8 cellular contexts compared by ENCODE assay signal in genomic region chr1:148120395-148120794, GRCh38. TPM values are rescaled to one million over a fixed set of nuclear protein-coding genes. Genes with fewer than 3 reads are reported as not detected.
DNase-seq lines count a peak whose midpoint lies in the region; ATAC-seq and TF ChIP-seq lines count a peak whose summit lies in the region.
"Not testable (repeated sequence)": the region's sequence is repeated elsewhere in the genome, so short reads cannot be mapped to it uniquely, and the experiment has no call there.

No MANE protein-coding gene starts in this region.

- not testable (repeated sequence) for H3F3A ChIP-seq in smooth muscle cell (ENCODE audit: low read depth)

- ATAC-seq in RWPE2 (ENCODE audit: low read depth); lower lobe of right lung: not testable (repeated sequence)

- not testable (repeated sequence) for BruUV-seq in Calu3 (replicated peaks; lab: Mats Ljungman, UMichigan)

- not testable (repeated sequence) for H3K27ac ChIP-seq in RWPE2 (ENCODE audit: poor library complexity, severe bottlenecking); brain microvascular endothelial cell; lower lobe of right lung; smooth muscle cell (ENCODE audit: low read depth)

- TF ChIP-seq POLR2A in NB4 (IDR thresholded peaks at IDR 0.05; ENCODE audit: extremely low read depth, insufficient read length): not testable (repeated sequence)

- H3K4me2 ChIP-seq in smooth muscle cell: not testable (repeated sequence)

- not testable (repeated sequence) for H3K4me1 Mint-ChIP-seq in Calu3 (ENCODE audit: low read depth, unreplicated experiment)

- in situ Hi-C loops in brain microvascular endothelial cell (cut with HindIII; ENCODE audit: low pct_ligation_motif_present, low sequenced_read_pairs): not testable (repeated sequence)

- not testable (repeated sequence) for H3K36me3 Mint-ChIP-seq in Calu3 (ENCODE audit: insufficient read depth, unreplicated experiment)

- not testable (repeated sequence) for H3K9me3 ChIP-seq in RWPE2 (ENCODE audit: severe bottlenecking); lower lobe of right lung; smooth muscle cell (replicated peaks; ENCODE audit: low read depth)

- not testable (repeated sequence) for H3K9me3 Mint-ChIP-seq in Calu3 (ENCODE audit: low read depth, unreplicated experiment)

- not testable (repeated sequence) for H3K9ac ChIP-seq in smooth muscle cell (ENCODE audit: low read depth)

- H3K27me3 Mint-ChIP-seq in Calu3 (ENCODE audit: unreplicated experiment): not testable (repeated sequence)

- intact Hi-C loops in Calu3 (cut with micrococcal nuclease; ENCODE audit: unreplicated experiment); lower lobe of right lung (cut with DNase I): not testable (repeated sequence)

- not testable (repeated sequence) for H4K20me1 ChIP-seq in smooth muscle cell (ENCODE audit: low read depth)

- H2AFZ ChIP-seq in smooth muscle cell (ENCODE audit: low read depth): not testable (repeated sequence)

- not testable (repeated sequence) for H3K36me3 ChIP-seq in RWPE2 (ENCODE audit: low read depth); brain microvascular endothelial cell (replicated peaks); smooth muscle cell (ENCODE audit: low read depth)
- H3K36me3 ChIP-seq in lower lobe of right lung: peaks cover 12% of the 10 kb centered on the region

- not testable (repeated sequence) for H3K27ac Mint-ChIP-seq in Calu3 (ENCODE audit: unreplicated experiment)

- DNase-seq in Calu3: peak; percentile 22
- peak; percentile 11 for DNase-seq in NB4 (ENCODE audit: low read depth)
- DNase-seq in RWPE2 (ENCODE audit: low spot score); lower lobe of right lung; smooth muscle cell (lab: John Stamatoyannopoulos, UW; ENCODE audit: unreplicated experiment): not testable (repeated sequence)
- DNase-seq in brain microvascular endothelial cell: peak; percentile 4
- peak; percentile 8 for DNase-seq in fibroblast of the aortic adventitia (ENCODE audit: low read depth)

- not testable (repeated sequence) for H3K4me3 Mint-ChIP-seq in Calu3 (ENCODE audit: low read depth, unreplicated experiment)

- not testable (repeated sequence) for H3K79me2 ChIP-seq in smooth muscle cell (ENCODE audit: low read depth)

- not testable (repeated sequence) for H3K27me3 ChIP-seq in RWPE2 (ENCODE audit: insufficient read depth, poor library complexity, severe bottlenecking); brain microvascular endothelial cell (replicated peaks); lower lobe of right lung (ENCODE audit: low read depth); smooth muscle cell (ENCODE audit: low read depth)

- CTCF ChIA-PET in Calu3 (lab: Charles Lee): not testable (repeated sequence)

- not testable (repeated sequence) for H3K4me3 ChIP-seq in NB4 (ENCODE audit: low read depth, low read length); RWPE2 (ENCODE audit: severe bottlenecking); brain microvascular endothelial cell (ENCODE audit: low read depth, low read length); fibroblast of the aortic adventitia (ENCODE audit: low read depth, low read length); lower lobe of right lung; smooth muscle cell

- WGBS in smooth muscle cell (ENCODE audit: low lambda C conversion rate): 49% methylated on average over 5 of the region's 5 CpGs

- TF ChIP-seq CTCF in Calu3 (IDR thresholded peaks at IDR 0.05; ENCODE audit: unreplicated experiment) (peak; percentile 24), GM12874 (IDR thresholded peaks at IDR 0.05; ENCODE audit: insufficient read depth, low read depth, low read length) (0 out of 2 replicates have a peak, but pooled peaks have one; percentile 3), RWPE2 (IDR thresholded peaks at IDR 0.05; ENCODE audit: poor library complexity, severe bottlenecking) (peak; percentile 21), brain microvascular endothelial cell (IDR thresholded peaks at IDR 0.05; ENCODE audit: low read depth, low read length, missing control alignments) (peak; percentile 34), lower lobe of right lung (IDR thresholded peaks at IDR 0.05) (peak; percentile 10), smooth muscle cell (IDR thresholded peaks at IDR 0.05; ENCODE audit: borderline replicate concordance, insufficient read depth, poor library complexity, severe bottlenecking) (peak; percentile 36)
- TF ChIP-seq CTCF in NB4 (IDR thresholded peaks at IDR 0.05; ENCODE audit: low read depth, low read length); fibroblast of the aortic adventitia (IDR thresholded peaks at IDR 0.05; ENCODE audit: insufficient read depth, low read length): not testable (repeated sequence)

- not testable (repeated sequence) for H3K4me1 ChIP-seq in RWPE2 (ENCODE audit: insufficient read depth, poor library complexity, severe bottlenecking); lower lobe of right lung; smooth muscle cell (ENCODE audit: low read depth)

RNA-seq across cellular contexts. Expression of gene NBPF11, which starts 31.7 kb away (rescaled TPM):
- 12.6 and 13.7 TPM in 2 replicates for total RNA-seq in Calu3 (2022)
- 4.2 and 7.7 TPM in 2 replicates for total RNA-seq in fibroblast of the aortic adventitia (ENCODE audit: low replicate concordance)
- 12.4 TPM for total RNA-seq in lower lobe of right lung
- 6.7 and 7.8 TPM in 2 replicates for total RNA-seq in smooth muscle cell
- 5.3 and 6.2 TPM in 2 replicates for polyA plus RNA-seq in smooth muscle cell
